ENCODE assay signal across 2 cellular contexts in the genomic region with DNA sequence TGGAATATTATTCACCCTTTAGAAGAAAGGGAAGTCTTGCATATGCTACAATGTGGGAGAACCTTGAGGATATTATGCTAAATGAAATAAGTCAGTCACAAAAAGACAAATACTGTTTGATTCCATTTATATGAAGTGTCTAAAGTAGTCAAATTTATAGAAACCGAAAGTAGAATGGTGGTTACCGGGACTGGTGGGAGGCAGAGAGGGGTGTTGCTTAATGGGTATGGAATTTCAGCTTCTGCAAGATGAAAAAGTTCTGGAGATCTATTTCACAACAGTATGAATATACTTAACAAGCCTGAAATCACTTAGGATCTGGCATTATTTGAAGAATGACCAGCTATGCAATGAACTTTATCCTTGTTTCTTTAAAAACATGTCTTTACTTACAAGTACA.
TF ChIP-seq lines count a peak whose summit lies in the region.

No MANE protein-coding gene starts in this region.

TF ChIP-seq in A549, 52 proteins besides CTCF, POLR2A, EP300 and RAD21:
- TF ChIP-seq HEYL (CRISPR knock-in tag; IDR thresholded peaks at IDR 0.05) (no peak), HOXB5 (CRISPR knock-in tag; IDR thresholded peaks at IDR 0.05) (no peak), JUN (IDR thresholded peaks at IDR 0.05) (no peak), TP53 (CRISPR knock-in tag; IDR thresholded peaks at IDR 0.05) (no peak), CHD2 (IDR thresholded peaks at IDR 0.05; ENCODE audit: low read length, partially characterized antibody) (no peak)
- TF ChIP-seq, protein P1, sequence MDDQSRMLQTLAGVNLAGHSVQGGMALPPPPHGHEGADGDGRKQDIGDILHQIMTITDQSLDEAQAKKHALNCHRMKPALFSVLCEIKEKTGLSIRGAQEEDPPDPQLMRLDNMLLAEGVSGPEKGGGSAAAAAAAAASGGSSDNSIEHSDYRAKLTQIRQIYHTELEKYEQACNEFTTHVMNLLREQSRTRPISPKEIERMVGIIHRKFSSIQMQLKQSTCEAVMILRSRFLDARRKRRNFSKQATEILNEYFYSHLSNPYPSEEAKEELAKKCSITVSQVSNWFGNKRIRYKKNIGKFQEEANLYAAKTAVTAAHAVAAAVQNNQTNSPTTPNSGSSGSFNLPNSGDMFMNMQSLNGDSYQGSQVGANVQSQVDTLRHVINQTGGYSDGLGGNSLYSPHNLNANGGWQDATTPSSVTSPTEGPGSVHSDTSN (IDR thresholded peaks at IDR 0.05) = no peak

TF ChIP-seq in IMR-90, 13 proteins besides CTCF, POLR2A, EP300 and RAD21:
- TF ChIP-seq CEBPB (IDR thresholded peaks at IDR 0.05; ENCODE audit: low read depth, low read length) (peak; percentile 51; the same call in 1 of the 2 replicates), RCOR1 (IDR thresholded peaks at IDR 0.05; ENCODE audit: insufficient replicate concordance, low read length) (no peak)
TF ChIP-seq in IMR-90: peak in this region for 1.
